ENCODE assay signal across 1 cellular context in the genomic region with DNA sequence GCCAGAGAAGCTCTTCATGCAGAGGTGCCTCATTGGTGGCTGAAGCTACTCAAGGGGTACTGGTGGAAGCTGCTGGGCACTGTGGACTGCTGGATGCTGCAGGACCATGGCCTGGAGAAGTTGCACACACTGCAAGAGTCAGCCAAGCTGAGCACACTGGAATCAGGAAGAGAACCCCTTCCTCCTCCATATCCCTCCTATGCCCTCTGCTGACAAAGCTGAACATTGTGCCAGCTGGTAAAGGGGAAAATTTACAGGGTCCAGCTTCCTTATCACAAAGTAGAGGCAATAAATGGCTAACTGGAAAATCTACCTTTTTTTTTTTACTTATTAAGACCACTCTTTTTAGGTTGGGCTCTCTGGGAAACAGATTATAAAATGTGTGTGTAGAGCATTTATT.
TF ChIP-seq lines count a peak whose summit lies in the region.

No MANE protein-coding gene starts in this region.

TF ChIP-seq in A549, 52 proteins besides CTCF, POLR2A, EP300 and RAD21 (continued from another document):
- TF ChIP-seq, protein P1, sequence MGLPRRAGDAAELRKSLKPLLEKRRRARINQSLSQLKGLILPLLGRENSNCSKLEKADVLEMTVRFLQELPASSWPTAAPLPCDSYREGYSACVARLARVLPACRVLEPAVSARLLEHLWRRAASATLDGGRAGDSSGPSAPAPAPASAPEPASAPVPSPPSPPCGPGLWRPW (IDR thresholded peaks at IDR 0.05): no peak
- no peak for TF ChIP-seq JUNB (IDR thresholded peaks at IDR 0.05)
- TF ChIP-seq HEYL (CRISPR knock-in tag; IDR thresholded peaks at IDR 0.05): no peak
- TF ChIP-seq ZFP36 (IDR thresholded peaks at IDR 0.05; ENCODE audit: borderline replicate concordance, partially characterized antibody): no peak
- no peak for TF ChIP-seq HOXA7 (CRISPR knock-in tag; IDR thresholded peaks at IDR 0.05)
- TF ChIP-seq, protein P2, sequence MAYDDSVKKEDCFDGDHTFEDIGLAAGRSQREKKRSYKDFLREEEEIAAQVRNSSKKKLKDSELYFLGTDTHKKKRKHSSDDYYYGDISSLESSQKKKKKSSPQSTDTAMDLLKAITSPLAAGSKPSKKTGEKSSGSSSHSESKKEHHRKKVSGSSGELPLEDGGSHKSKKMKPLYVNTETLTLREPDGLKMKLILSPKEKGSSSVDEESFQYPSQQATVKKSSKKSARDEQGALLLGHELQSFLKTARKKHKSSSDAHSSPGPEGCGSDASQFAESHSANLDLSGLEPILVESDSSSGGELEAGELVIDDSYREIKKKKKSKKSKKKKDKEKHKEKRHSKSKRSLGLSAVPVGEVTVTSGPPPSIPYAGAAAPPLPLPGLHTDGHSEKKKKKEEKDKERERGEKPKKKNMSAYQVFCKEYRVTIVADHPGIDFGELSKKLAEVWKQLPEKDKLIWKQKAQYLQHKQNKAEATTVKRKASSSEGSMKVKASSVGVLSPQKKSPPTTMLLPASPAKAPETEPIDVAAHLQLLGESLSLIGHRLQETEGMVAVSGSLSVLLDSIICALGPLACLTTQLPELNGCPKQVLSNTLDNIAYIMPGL (CRISPR knock-in tag; IDR thresholded peaks at IDR 0.05; ENCODE audit: borderline replicate concordance): no peak
- TF ChIP-seq FOXS1 (CRISPR knock-in tag; IDR thresholded peaks at IDR 0.05): no peak
- TF ChIP-seq, protein P3, sequence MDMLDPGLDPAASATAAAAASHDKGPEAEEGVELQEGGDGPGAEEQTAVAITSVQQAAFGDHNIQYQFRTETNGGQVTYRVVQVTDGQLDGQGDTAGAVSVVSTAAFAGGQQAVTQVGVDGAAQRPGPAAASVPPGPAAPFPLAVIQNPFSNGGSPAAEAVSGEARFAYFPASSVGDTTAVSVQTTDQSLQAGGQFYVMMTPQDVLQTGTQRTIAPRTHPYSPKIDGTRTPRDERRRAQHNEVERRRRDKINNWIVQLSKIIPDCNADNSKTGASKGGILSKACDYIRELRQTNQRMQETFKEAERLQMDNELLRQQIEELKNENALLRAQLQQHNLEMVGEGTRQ (IDR thresholded peaks at IDR 0.05): no peak
TF ChIP-seq in A549: peak in this region for 0.
